Comparison of ENCODE assay signal across 1 cellular context in the genomic region with DNA sequence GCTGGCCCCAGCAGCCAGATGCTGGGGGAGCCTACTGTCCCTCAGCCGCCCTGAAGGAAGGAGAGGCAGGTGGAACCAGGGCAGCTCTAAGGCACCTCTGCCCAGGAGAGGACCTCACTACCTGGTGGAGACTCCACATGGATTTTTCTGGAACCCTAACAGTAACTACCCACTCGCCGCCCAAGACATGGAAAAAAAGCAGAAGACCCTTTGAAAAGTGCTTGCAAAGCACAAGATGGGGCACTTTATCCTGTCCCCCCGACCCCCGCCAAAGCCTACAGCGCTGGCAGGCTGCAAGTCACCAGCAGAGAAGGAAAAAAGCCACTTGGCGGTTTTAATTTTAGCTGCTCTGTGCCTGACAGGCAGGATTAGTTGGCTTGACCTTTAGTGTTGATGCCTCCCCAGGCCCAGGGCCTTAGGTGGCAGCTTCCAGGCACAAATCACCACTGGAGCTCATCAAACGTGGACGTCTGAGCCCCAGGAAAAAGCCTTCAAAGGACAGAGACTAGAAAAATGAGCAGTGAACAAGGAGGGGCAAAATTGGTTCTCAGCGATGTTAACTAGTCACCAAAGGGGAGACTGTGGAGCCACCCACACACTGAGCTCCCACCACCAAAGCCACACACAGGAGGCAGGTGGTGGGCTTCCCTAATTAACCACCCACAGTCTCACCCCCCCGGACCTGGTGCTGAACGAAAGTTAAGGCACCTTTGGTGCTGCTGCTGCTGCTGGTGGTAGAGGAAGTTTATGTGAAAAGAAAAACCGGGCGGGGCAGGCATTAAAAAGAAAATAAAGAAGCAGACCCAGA.
A peak's percentile ranks its signal among the peaks of the same experiment; 100 is the strongest.
TF ChIP-seq lines count a peak whose summit lies in the region.

No MANE protein-coding gene starts in this region.

TF ChIP-seq in HepG2, 621 proteins besides CTCF, POLR2A, EP300 and RAD21:
- TF ChIP-seq GABPB1 (CRISPR knock-in tag; IDR thresholded peaks at IDR 0.05) (no peak), ZNF451 (CRISPR knock-in tag; IDR thresholded peaks at IDR 0.05) (no peak), ZNF143 (CRISPR knock-in tag; IDR thresholded peaks at IDR 0.05) (no peak), RNF2 (conservative IDR thresholded peaks at IDR 0.05; ENCODE audit: low read depth) (no peak), ZNF20 (CRISPR knock-in tag; IDR thresholded peaks at IDR 0.05) (no peak), ZNF230 (CRISPR knock-in tag; IDR thresholded peaks at IDR 0.05) (no peak), NCOA5 (CRISPR knock-in tag; IDR thresholded peaks at IDR 0.05) (no peak), ZFY (CRISPR knock-in tag; IDR thresholded peaks at IDR 0.05) (no peak), KLF9 (CRISPR knock-in tag; IDR thresholded peaks at IDR 0.05; ENCODE audit: low read depth) (no peak), RARA (CRISPR knock-in tag; IDR thresholded peaks at IDR 0.05) (no peak), AGO2 (optimal IDR thresholded peaks at IDR 0.05; ENCODE audit: low read depth, low read length) (peak; percentile 52), FOXJ3 (CRISPR knock-in tag; IDR thresholded peaks at IDR 0.05; ENCODE audit: borderline replicate concordance) (no peak), TGIF2 (CRISPR knock-in tag; IDR thresholded peaks at IDR 0.05) (no peak), ZNF333 (CRISPR knock-in tag; IDR thresholded peaks at IDR 0.05; ENCODE audit: borderline replicate concordance) (no peak), NFKBIZ (CRISPR knock-in tag; IDR thresholded peaks at IDR 0.05) (no peak), JUNB (CRISPR knock-in tag; IDR thresholded peaks at IDR 0.05; ENCODE audit: borderline replicate concordance) (no peak), ZNF670 (CRISPR knock-in tag; IDR thresholded peaks at IDR 0.05; ENCODE audit: borderline replicate concordance) (no peak), BORCS8-MEF2B (CRISPR knock-in tag; IDR thresholded peaks at IDR 0.05) (no peak), ZNF101 (CRISPR knock-in tag; IDR thresholded peaks at IDR 0.05; ENCODE audit: borderline replicate concordance, low read depth) (no peak), POLR2AphosphoS2 (IDR thresholded peaks at IDR 0.05; ENCODE audit: low read depth, low read length) (peak; percentile 30; the same call in 1 of the 2 replicates)
- TF ChIP-seq, protein P1, sequence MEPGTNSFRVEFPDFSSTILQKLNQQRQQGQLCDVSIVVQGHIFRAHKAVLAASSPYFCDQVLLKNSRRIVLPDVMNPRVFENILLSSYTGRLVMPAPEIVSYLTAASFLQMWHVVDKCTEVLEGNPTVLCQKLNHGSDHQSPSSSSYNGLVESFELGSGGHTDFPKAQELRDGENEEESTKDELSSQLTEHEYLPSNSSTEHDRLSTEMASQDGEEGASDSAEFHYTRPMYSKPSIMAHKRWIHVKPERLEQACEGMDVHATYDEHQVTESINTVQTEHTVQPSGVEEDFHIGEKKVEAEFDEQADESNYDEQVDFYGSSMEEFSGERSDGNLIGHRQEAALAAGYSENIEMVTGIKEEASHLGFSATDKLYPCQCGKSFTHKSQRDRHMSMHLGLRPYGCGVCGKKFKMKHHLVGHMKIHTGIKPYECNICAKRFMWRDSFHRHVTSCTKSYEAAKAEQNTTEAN (CRISPR knock-in tag; conservative IDR thresholded peaks at IDR 0.05), result no peak
- TF ChIP-seq, protein P2, sequence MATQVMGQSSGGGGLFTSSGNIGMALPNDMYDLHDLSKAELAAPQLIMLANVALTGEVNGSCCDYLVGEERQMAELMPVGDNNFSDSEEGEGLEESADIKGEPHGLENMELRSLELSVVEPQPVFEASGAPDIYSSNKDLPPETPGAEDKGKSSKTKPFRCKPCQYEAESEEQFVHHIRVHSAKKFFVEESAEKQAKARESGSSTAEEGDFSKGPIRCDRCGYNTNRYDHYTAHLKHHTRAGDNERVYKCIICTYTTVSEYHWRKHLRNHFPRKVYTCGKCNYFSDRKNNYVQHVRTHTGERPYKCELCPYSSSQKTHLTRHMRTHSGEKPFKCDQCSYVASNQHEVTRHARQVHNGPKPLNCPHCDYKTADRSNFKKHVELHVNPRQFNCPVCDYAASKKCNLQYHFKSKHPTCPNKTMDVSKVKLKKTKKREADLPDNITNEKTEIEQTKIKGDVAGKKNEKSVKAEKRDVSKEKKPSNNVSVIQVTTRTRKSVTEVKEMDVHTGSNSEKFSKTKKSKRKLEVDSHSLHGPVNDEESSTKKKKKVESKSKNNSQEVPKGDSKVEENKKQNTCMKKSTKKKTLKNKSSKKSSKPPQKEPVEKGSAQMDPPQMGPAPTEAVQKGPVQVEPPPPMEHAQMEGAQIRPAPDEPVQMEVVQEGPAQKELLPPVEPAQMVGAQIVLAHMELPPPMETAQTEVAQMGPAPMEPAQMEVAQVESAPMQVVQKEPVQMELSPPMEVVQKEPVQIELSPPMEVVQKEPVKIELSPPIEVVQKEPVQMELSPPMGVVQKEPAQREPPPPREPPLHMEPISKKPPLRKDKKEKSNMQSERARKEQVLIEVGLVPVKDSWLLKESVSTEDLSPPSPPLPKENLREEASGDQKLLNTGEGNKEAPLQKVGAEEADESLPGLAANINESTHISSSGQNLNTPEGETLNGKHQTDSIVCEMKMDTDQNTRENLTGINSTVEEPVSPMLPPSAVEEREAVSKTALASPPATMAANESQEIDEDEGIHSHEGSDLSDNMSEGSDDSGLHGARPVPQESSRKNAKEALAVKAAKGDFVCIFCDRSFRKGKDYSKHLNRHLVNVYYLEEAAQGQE (IDR thresholded peaks at IDR 0.05; ENCODE audit: borderline replicate concordance in 1 of 2, low read depth in 1 of 2, low read length in 2 of 2), result no peak
- TF ChIP-seq, protein P3, sequence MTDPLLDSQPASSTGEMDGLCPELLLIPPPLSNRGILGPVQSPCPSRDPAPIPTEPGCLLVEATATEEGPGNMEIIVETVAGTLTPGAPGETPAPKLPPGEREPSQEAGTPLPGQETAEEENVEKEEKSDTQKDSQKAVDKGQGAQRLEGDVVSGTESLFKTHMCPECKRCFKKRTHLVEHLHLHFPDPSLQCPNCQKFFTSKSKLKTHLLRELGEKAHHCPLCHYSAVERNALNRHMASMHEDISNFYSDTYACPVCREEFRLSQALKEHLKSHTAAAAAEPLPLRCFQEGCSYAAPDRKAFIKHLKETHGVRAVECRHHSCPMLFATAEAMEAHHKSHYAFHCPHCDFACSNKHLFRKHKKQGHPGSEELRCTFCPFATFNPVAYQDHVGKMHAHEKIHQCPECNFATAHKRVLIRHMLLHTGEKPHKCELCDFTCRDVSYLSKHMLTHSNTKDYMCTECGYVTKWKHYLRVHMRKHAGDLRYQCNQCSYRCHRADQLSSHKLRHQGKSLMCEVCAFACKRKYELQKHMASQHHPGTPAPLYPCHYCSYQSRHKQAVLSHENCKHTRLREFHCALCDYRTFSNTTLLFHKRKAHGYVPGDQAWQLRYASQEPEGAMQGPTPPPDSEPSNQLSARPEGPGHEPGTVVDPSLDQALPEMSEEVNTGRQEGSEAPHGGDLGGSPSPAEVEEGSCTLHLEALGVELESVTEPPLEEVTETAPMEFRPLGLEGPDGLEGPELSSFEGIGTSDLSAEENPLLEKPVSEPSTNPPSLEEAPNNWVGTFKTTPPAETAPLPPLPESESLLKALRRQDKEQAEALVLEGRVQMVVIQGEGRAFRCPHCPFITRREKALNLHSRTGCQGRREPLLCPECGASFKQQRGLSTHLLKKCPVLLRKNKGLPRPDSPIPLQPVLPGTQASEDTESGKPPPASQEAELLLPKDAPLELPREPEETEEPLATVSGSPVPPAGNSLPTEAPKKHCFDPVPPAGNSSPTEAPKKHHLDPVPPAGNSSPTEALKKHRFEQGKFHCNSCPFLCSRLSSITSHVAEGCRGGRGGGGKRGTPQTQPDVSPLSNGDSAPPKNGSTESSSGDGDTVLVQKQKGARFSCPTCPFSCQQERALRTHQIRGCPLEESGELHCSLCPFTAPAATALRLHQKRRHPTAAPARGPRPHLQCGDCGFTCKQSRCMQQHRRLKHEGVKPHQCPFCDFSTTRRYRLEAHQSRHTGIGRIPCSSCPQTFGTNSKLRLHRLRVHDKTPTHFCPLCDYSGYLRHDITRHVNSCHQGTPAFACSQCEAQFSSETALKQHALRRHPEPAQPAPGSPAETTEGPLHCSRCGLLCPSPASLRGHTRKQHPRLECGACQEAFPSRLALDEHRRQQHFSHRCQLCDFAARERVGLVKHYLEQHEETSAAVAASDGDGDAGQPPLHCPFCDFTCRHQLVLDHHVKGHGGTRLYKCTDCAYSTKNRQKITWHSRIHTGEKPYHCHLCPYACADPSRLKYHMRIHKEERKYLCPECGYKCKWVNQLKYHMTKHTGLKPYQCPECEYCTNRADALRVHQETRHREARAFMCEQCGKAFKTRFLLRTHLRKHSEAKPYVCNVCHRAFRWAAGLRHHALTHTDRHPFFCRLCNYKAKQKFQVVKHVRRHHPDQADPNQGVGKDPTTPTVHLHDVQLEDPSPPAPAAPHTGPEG (CRISPR knock-in tag; IDR thresholded peaks at IDR 0.05), result 0 out of 2 replicates have a peak, but pooled peaks have one; percentile 29
- TF ChIP-seq, protein P4, sequence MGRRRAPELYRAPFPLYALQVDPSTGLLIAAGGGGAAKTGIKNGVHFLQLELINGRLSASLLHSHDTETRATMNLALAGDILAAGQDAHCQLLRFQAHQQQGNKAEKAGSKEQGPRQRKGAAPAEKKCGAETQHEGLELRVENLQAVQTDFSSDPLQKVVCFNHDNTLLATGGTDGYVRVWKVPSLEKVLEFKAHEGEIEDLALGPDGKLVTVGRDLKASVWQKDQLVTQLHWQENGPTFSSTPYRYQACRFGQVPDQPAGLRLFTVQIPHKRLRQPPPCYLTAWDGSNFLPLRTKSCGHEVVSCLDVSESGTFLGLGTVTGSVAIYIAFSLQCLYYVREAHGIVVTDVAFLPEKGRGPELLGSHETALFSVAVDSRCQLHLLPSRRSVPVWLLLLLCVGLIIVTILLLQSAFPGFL (CRISPR knock-in tag; IDR thresholded peaks at IDR 0.05), result no peak
